ENCODE assay signal across 27 cellular contexts in genomic region chr12:116442304-116442703, GRCh38.
"Had no signal": no experiment of that assay in that cellular context is flagged by ENCODE, and none has a peak within 500 bp of the region (broad histone marks: within the 10 kb centered on the region; RNA-seq: fewer than 3 reads in every experiment).

No MANE protein-coding gene starts in this region.

- H3K27me3 Mint-ChIP-seq: activated CD4-positive, alpha-beta memory T cell treated with anti-CD3 and anti-CD28 coated beads, Interleukin-2, amount 10 ng/mL, durations not matched to agents 7 days and 5 days; activated CD4-positive, alpha-beta T cell treated with anti-CD3 and anti-CD28 coated beads, Interleukin-2, amount 10 ng/mL, durations not matched to agents 7 days and 5 days; activated naive CD8-positive, alpha-beta T cell treated with anti-CD3 and anti-CD28 coated beads, Interleukin-2, amount 10 ng/mL, durations not matched to agents 7 days and 5 days; activated T-cell treated with anti-CD3 and anti-CD28 coated beads, Interleukin-2, amount 50 U/mL, for 24 hours had no signal

- DNase-seq: activated CD4-positive, alpha-beta memory T cell treated with anti-CD3 and anti-CD28 coated beads, Interleukin-2, amount 10 ng/mL, durations not matched to agents 7 days and 5 days; activated CD4-positive, alpha-beta T cell treated with anti-CD3 and anti-CD28 coated beads for 1 hour; activated CD4-positive, alpha-beta T cell treated with anti-CD3 and anti-CD28 coated beads for 4 hours; activated CD4-positive, alpha-beta T cell treated with anti-CD3 and anti-CD28 coated beads, Interleukin-2, amount 10 ng/mL, durations not matched to agents 7 days and 5 days; activated CD4-positive, alpha-beta T cell treated with anti-CD3 and anti-CD28 coated beads, Interleukin-2, amount 50 U/mL, for 4 hours; activated CD8-positive, alpha-beta memory T cell treated with anti-CD3 and anti-CD28 coated beads, Interleukin-2, amount 50 U/mL, for 48 hours; activated gamma-delta T cell; activated naive CD4-positive, alpha-beta T cell; activated naive CD4-positive, alpha-beta T cell treated with anti-CD3 and anti-CD28 coated beads, Interleukin-2, amount 10 ng/mL, durations not matched to agents 7 days and 5 days; activated naive CD8-positive, alpha-beta T cell treated with anti-CD3 and anti-CD28 coated beads, Interleukin-2, amount 10 ng/mL, durations not matched to agents 7 days and 5 days; activated T-cell treated with anti-CD3 and anti-CD28 coated beads for 4 hours; activated T-cell treated with anti-CD3 and anti-CD28 coated beads, Interleukin-2, amount 50 U/mL, for 24 hours; activated T-cell treated with anti-CD3 and anti-CD28 coated beads, Interleukin-2, amount 50 U/mL, for 72 hours; central memory CD4-positive, alpha-beta T cell; cerebellar nuclear complex; colonic mucosa; effector CD8-positive, alpha-beta T cell; esophagus squamous epithelium; foreskin melanocyte; heart right ventricle; T-helper 2 cell had no signal

- H3K4me1 ChIP-seq: ascending aorta, breast epithelium, colonic mucosa, gastroesophageal sphincter had no signal

- H3K36me3 ChIP-seq: ascending aorta, breast epithelium, cardiac muscle cell, colonic mucosa, esophagus squamous epithelium, gastroesophageal sphincter, heart right ventricle had no signal

- H3K9me3 Mint-ChIP-seq: activated CD4-positive, alpha-beta memory T cell treated with anti-CD3 and anti-CD28 coated beads, Interleukin-2, amount 10 ng/mL, durations not matched to agents 7 days and 5 days; activated CD4-positive, alpha-beta T cell treated with anti-CD3 and anti-CD28 coated beads, Interleukin-2, amount 10 ng/mL, durations not matched to agents 7 days and 5 days; activated naive CD4-positive, alpha-beta T cell treated with anti-CD3 and anti-CD28 coated beads, Interleukin-2, amount 10 ng/mL, durations not matched to agents 7 days and 5 days; activated naive CD4-positive, alpha-beta T cell treated with anti-CD3 and anti-CD28 coated beads, Interleukin-2, amount 50 U/mL, for 72 hours; activated naive CD8-positive, alpha-beta T cell treated with anti-CD3 and anti-CD28 coated beads, Interleukin-2, amount 10 ng/mL, durations not matched to agents 7 days and 5 days; activated T-cell treated with anti-CD3 and anti-CD28 coated beads, Interleukin-2, amount 50 U/mL, for 24 hours; activated T-cell treated with anti-CD3 and anti-CD28 coated beads, Interleukin-2, amount 50 U/mL, for 72 hours had no signal

- ATAC-seq: activated naive CD4-positive, alpha-beta T cell treated with anti-CD3 and anti-CD28 coated beads, Interleukin-2, amount 50 U/mL, for 72 hours; activated T-cell treated with anti-CD3 and anti-CD28 coated beads, Interleukin-2, amount 50 U/mL, for 72 hours; gastroesophageal sphincter; heart right ventricle had no signal

- H3K27ac Mint-ChIP-seq: activated CD4-positive, alpha-beta memory T cell treated with anti-CD3 and anti-CD28 coated beads, Interleukin-2, amount 10 ng/mL, durations not matched to agents 7 days and 5 days; activated CD4-positive, alpha-beta T cell treated with anti-CD3 and anti-CD28 coated beads, Interleukin-2, amount 10 ng/mL, durations not matched to agents 7 days and 5 days; activated naive CD4-positive, alpha-beta T cell treated with anti-CD3 and anti-CD28 coated beads, Interleukin-2, amount 10 ng/mL, durations not matched to agents 7 days and 5 days; activated naive CD4-positive, alpha-beta T cell treated with anti-CD3 and anti-CD28 coated beads, Interleukin-2, amount 50 U/mL, for 72 hours; activated naive CD8-positive, alpha-beta T cell treated with anti-CD3 and anti-CD28 coated beads, Interleukin-2, amount 10 ng/mL, durations not matched to agents 7 days and 5 days; activated T-cell treated with anti-CD3 and anti-CD28 coated beads, Interleukin-2, amount 50 U/mL, for 24 hours; activated T-cell treated with anti-CD3 and anti-CD28 coated beads, Interleukin-2, amount 50 U/mL, for 72 hours had no signal

- H3K36me3 Mint-ChIP-seq: activated naive CD4-positive, alpha-beta T cell treated with anti-CD3 and anti-CD28 coated beads, Interleukin-2, amount 10 ng/mL, durations not matched to agents 7 days and 5 days; activated naive CD4-positive, alpha-beta T cell treated with anti-CD3 and anti-CD28 coated beads, Interleukin-2, amount 50 U/mL, for 72 hours; activated naive CD8-positive, alpha-beta T cell treated with anti-CD3 and anti-CD28 coated beads, Interleukin-2, amount 10 ng/mL, durations not matched to agents 7 days and 5 days; brain had no signal

- H3K27me3 ChIP-seq: ascending aorta, breast epithelium, cardiac muscle cell, colonic mucosa, esophagus squamous epithelium, gastroesophageal sphincter, heart right ventricle had no signal

- H3K4me3 Mint-ChIP-seq: activated CD4-positive, alpha-beta memory T cell treated with anti-CD3 and anti-CD28 coated beads, Interleukin-2, amount 10 ng/mL, durations not matched to agents 7 days and 5 days; activated CD4-positive, alpha-beta T cell treated with anti-CD3 and anti-CD28 coated beads, Interleukin-2, amount 10 ng/mL, durations not matched to agents 7 days and 5 days; activated naive CD4-positive, alpha-beta T cell treated with anti-CD3 and anti-CD28 coated beads, Interleukin-2, amount 10 ng/mL, durations not matched to agents 7 days and 5 days; activated naive CD8-positive, alpha-beta T cell treated with anti-CD3 and anti-CD28 coated beads, Interleukin-2, amount 10 ng/mL, durations not matched to agents 7 days and 5 days; activated T-cell treated with anti-CD3 and anti-CD28 coated beads, Interleukin-2, amount 50 U/mL, for 24 hours; activated T-cell treated with anti-CD3 and anti-CD28 coated beads, Interleukin-2, amount 50 U/mL, for 72 hours; brain had no signal

- H3K4me3 ChIP-seq: ascending aorta, breast epithelium, cardiac muscle cell, colonic mucosa, esophagus squamous epithelium, gastroesophageal sphincter, heart right ventricle had no signal

- H3K9me3 ChIP-seq: ascending aorta, breast epithelium, colonic mucosa, esophagus squamous epithelium, gastroesophageal sphincter, heart right ventricle had no signal

- H3K27ac ChIP-seq: ascending aorta, breast epithelium, cardiac muscle cell, colonic mucosa, esophagus squamous epithelium, gastroesophageal sphincter, heart right ventricle had no signal

- H3K4me1 Mint-ChIP-seq: activated CD4-positive, alpha-beta memory T cell treated with anti-CD3 and anti-CD28 coated beads, Interleukin-2, amount 10 ng/mL, durations not matched to agents 7 days and 5 days; activated naive CD4-positive, alpha-beta T cell treated with anti-CD3 and anti-CD28 coated beads, Interleukin-2, amount 10 ng/mL, durations not matched to agents 7 days and 5 days; activated naive CD8-positive, alpha-beta T cell treated with anti-CD3 and anti-CD28 coated beads, Interleukin-2, amount 10 ng/mL, durations not matched to agents 7 days and 5 days had no signal
